1 cellular context compared by ENCODE assay signal in the genomic region with DNA sequence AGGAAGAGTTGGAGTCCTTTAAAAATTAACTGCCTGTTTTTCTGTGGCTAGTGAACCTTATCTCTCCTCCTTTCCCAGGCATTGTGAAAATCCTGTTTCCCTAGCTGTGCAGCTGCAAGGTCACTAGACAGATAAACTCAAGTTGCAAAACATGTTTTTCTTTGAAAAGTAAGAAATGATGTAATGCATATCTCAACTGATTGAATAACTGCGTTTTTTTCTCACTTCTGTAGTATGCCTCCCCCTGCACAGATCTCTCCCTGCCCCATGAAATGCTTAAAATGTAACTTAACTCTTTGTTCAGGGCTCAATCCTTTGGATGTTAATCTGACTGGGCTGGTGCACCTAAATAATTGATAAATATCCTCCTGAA.
TF ChIP-seq lines count a peak whose summit lies in the region.

No MANE protein-coding gene starts in this region.

TF ChIP-seq in HepG2, 621 proteins besides CTCF, POLR2A, EP300 and RAD21 (continued from another document and continues in another):
- TF ChIP-seq, protein P1, sequence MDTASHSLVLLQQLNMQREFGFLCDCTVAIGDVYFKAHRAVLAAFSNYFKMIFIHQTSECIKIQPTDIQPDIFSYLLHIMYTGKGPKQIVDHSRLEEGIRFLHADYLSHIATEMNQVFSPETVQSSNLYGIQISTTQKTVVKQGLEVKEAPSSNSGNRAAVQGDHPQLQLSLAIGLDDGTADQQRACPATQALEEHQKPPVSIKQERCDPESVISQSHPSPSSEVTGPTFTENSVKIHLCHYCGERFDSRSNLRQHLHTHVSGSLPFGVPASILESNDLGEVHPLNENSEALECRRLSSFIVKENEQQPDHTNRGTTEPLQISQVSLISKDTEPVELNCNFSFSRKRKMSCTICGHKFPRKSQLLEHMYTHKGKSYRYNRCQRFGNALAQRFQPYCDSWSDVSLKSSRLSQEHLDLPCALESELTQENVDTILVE (CRISPR knock-in tag; IDR thresholded peaks at IDR 0.05): peak; percentile 56; the same call in 1 of the 2 replicates
- TF ChIP-seq SNAPC2 (CRISPR knock-in tag; IDR thresholded peaks at IDR 0.05) (peak; percentile 62; the same call in 1 of the 2 replicates), SUZ12 (IDR thresholded peaks at IDR 0.05; ENCODE audit: low read depth, low read length) (no peak), SIX4 (CRISPR knock-in tag; IDR thresholded peaks at IDR 0.05) (peak; percentile 69; the same call in 1 of the 2 replicates), ZSCAN31 (CRISPR knock-in tag; IDR thresholded peaks at IDR 0.05; ENCODE audit: low read depth) (peak; percentile 74; the same call in 1 of the 2 replicates), REPIN1 (CRISPR knock-in tag; IDR thresholded peaks at IDR 0.05; ENCODE audit: borderline replicate concordance, low read depth) (peak; percentile 46; the same call in 1 of the 2 replicates), NR1H2 (CRISPR knock-in tag; IDR thresholded peaks at IDR 0.05; ENCODE audit: borderline replicate concordance, low read depth) (no peak), NCOA2 (CRISPR knock-in tag; IDR thresholded peaks at IDR 0.05) (peak; percentile 97), ZSCAN30 (CRISPR knock-in tag; IDR thresholded peaks at IDR 0.05) (no peak), ASH2L (IDR thresholded peaks at IDR 0.05; ENCODE audit: insufficient read length, low read depth, low read length) (peak; percentile 44), ZNF772 (CRISPR knock-in tag; IDR thresholded peaks at IDR 0.05) (peak; percentile 76), ZBTB38 (CRISPR knock-in tag; IDR thresholded peaks at IDR 0.05) (no peak), ZNF546 (CRISPR knock-in tag; conservative IDR thresholded peaks at IDR 0.05) (no peak), ZNF768 (CRISPR knock-in tag; IDR thresholded peaks at IDR 0.05) (no peak), TBX2 (CRISPR knock-in tag; IDR thresholded peaks at IDR 0.05; ENCODE audit: borderline replicate concordance) (peak; percentile 91), ZNF510 (CRISPR knock-in tag; IDR thresholded peaks at IDR 0.05; ENCODE audit: low read depth) (no peak), MEIS1 (CRISPR knock-in tag; IDR thresholded peaks at IDR 0.05; ENCODE audit: borderline replicate concordance) (no peak; the same call in 1 of the 2 replicates), NR2F2 (IDR thresholded peaks at IDR 0.05; ENCODE audit: borderline replicate concordance, low read depth) (no peak), KMT2B (CRISPR knock-in tag; IDR thresholded peaks at IDR 0.05) (0 out of 2 replicates have a peak, but pooled peaks have one; percentile 18), CAMTA2 (CRISPR knock-in tag; IDR thresholded peaks at IDR 0.05; ENCODE audit: borderline replicate concordance) (no peak), ZMYM3 (CRISPR knock-in tag; IDR thresholded peaks at IDR 0.05) (peak; percentile 30; the same call in 1 of the 2 replicates), SIN3A (IDR thresholded peaks at IDR 0.05; ENCODE audit: borderline replicate concordance, low read depth, low read length) (no peak), TCF12 (IDR thresholded peaks at IDR 0.05) (no peak), TCF12 (CRISPR knock-in tag; IDR thresholded peaks at IDR 0.05) (peak; percentile 87), ZFP36 (IDR thresholded peaks at IDR 0.05; ENCODE audit: borderline replicate concordance, low read depth, low read length, partially characterized antibody) (no peak), SP2 (CRISPR knock-in tag; IDR thresholded peaks at IDR 0.05) (no peak), CREM (IDR thresholded peaks at IDR 0.05) (peak; percentile 78), CREM (CRISPR knock-in tag; IDR thresholded peaks at IDR 0.05) (no peak), GATA4 (IDR thresholded peaks at IDR 0.05; ENCODE audit: borderline replicate concordance, low read depth) (peak; percentile 94), ELF4 (CRISPR knock-in tag; IDR thresholded peaks at IDR 0.05; ENCODE audit: borderline replicate concordance) (no peak), ONECUT2 (CRISPR knock-in tag; IDR thresholded peaks at IDR 0.05) (peak; percentile 44; the same call in 1 of the 2 replicates), MAZ (IDR thresholded peaks at IDR 0.05; ENCODE audit: borderline replicate concordance, low read depth, low read length) (no peak), MAZ (CRISPR knock-in tag; IDR thresholded peaks at IDR 0.05; ENCODE audit: low read depth) (0 out of 2 replicates have a peak, but pooled peaks have one; percentile 36), FOXA3 (CRISPR knock-in tag; IDR thresholded peaks at IDR 0.05) (peak; percentile 85), HNF4G (IDR thresholded peaks at IDR 0.05; ENCODE audit: borderline replicate concordance, low read depth, low read length) (no peak), HNF4G (CRISPR knock-in tag; IDR thresholded peaks at IDR 0.05; ENCODE audit: borderline replicate concordance, low read depth) (peak; percentile 41; the same call in 1 of the 2 replicates), ZNF75D (CRISPR knock-in tag; IDR thresholded peaks at IDR 0.05; ENCODE audit: borderline replicate concordance) (no peak), ZNF33A (CRISPR knock-in tag; IDR thresholded peaks at IDR 0.05; ENCODE audit: borderline replicate concordance) (no peak), KLF16 (CRISPR knock-in tag; IDR thresholded peaks at IDR 0.05) (peak in 1 of 2 experiments; percentile 89; a peak in 2 of 4 replicates), HDAC2 (CRISPR knock-in tag; IDR thresholded peaks at IDR 0.05) (peak; percentile 80; the same call in 1 of the 2 replicates), FOXP1 (IDR thresholded peaks at IDR 0.05) (no peak), FOXP1 (CRISPR knock-in tag; IDR thresholded peaks at IDR 0.05) (peak; percentile 93), RXRB (CRISPR knock-in tag; IDR thresholded peaks at IDR 0.05; ENCODE audit: borderline replicate concordance) (peak; percentile 89), ZFP1 (CRISPR knock-in tag; IDR thresholded peaks at IDR 0.05) (peak; percentile 57; the same call in 1 of the 2 replicates)
- TF ChIP-seq, protein P2, sequence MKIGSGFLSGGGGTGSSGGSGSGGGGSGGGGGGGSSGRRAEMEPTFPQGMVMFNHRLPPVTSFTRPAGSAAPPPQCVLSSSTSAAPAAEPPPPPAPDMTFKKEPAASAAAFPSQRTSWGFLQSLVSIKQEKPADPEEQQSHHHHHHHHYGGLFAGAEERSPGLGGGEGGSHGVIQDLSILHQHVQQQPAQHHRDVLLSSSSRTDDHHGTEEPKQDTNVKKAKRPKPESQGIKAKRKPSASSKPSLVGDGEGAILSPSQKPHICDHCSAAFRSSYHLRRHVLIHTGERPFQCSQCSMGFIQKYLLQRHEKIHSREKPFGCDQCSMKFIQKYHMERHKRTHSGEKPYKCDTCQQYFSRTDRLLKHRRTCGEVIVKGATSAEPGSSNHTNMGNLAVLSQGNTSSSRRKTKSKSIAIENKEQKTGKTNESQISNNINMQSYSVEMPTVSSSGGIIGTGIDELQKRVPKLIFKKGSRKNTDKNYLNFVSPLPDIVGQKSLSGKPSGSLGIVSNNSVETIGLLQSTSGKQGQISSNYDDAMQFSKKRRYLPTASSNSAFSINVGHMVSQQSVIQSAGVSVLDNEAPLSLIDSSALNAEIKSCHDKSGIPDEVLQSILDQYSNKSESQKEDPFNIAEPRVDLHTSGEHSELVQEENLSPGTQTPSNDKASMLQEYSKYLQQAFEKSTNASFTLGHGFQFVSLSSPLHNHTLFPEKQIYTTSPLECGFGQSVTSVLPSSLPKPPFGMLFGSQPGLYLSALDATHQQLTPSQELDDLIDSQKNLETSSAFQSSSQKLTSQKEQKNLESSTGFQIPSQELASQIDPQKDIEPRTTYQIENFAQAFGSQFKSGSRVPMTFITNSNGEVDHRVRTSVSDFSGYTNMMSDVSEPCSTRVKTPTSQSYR (CRISPR knock-in tag; IDR thresholded peaks at IDR 0.05; ENCODE audit: borderline replicate concordance): peak; percentile 34; the same call in 1 of the 2 replicates
- TF ChIP-seq, protein P3, sequence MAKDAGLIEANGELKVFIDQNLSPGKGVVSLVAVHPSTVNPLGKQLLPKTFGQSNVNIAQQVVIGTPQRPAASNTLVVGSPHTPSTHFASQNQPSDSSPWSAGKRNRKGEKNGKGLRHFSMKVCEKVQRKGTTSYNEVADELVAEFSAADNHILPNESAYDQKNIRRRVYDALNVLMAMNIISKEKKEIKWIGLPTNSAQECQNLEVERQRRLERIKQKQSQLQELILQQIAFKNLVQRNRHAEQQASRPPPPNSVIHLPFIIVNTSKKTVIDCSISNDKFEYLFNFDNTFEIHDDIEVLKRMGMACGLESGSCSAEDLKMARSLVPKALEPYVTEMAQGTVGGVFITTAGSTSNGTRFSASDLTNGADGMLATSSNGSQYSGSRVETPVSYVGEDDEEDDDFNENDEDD (CRISPR knock-in tag; IDR thresholded peaks at IDR 0.05; ENCODE audit: borderline replicate concordance): no peak
- TF ChIP-seq, protein P4, sequence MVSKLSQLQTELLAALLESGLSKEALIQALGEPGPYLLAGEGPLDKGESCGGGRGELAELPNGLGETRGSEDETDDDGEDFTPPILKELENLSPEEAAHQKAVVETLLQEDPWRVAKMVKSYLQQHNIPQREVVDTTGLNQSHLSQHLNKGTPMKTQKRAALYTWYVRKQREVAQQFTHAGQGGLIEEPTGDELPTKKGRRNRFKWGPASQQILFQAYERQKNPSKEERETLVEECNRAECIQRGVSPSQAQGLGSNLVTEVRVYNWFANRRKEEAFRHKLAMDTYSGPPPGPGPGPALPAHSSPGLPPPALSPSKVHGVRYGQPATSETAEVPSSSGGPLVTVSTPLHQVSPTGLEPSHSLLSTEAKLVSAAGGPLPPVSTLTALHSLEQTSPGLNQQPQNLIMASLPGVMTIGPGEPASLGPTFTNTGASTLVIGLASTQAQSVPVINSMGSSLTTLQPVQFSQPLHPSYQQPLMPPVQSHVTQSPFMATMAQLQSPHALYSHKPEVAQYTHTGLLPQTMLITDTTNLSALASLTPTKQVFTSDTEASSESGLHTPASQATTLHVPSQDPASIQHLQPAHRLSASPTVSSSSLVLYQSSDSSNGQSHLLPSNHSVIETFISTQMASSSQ (IDR thresholded peaks at IDR 0.05; ENCODE audit: low read depth): peak; percentile 78
- TF ChIP-seq, protein P4 (CRISPR knock-in tag; IDR thresholded peaks at IDR 0.05; ENCODE audit: borderline replicate concordance): peak; percentile 92
- TF ChIP-seq, protein P5, sequence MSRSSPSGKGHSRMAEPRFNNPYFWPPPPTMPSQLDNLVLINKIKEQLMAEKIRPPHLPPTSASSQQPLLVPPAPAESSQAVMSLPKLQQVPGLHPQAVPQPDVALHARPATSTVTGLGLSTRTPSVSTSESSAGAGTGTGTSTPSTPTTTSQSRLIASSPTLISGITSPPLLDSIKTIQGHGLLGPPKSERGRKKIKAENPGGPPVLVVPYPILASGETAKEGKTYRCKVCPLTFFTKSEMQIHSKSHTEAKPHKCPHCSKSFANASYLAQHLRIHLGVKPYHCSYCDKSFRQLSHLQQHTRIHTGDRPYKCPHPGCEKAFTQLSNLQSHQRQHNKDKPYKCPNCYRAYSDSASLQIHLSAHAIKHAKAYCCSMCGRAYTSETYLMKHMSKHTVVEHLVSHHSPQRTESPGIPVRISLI (CRISPR knock-in tag; IDR thresholded peaks at IDR 0.05; ENCODE audit: borderline replicate concordance): peak; percentile 97
- TF ChIP-seq, protein P6, sequence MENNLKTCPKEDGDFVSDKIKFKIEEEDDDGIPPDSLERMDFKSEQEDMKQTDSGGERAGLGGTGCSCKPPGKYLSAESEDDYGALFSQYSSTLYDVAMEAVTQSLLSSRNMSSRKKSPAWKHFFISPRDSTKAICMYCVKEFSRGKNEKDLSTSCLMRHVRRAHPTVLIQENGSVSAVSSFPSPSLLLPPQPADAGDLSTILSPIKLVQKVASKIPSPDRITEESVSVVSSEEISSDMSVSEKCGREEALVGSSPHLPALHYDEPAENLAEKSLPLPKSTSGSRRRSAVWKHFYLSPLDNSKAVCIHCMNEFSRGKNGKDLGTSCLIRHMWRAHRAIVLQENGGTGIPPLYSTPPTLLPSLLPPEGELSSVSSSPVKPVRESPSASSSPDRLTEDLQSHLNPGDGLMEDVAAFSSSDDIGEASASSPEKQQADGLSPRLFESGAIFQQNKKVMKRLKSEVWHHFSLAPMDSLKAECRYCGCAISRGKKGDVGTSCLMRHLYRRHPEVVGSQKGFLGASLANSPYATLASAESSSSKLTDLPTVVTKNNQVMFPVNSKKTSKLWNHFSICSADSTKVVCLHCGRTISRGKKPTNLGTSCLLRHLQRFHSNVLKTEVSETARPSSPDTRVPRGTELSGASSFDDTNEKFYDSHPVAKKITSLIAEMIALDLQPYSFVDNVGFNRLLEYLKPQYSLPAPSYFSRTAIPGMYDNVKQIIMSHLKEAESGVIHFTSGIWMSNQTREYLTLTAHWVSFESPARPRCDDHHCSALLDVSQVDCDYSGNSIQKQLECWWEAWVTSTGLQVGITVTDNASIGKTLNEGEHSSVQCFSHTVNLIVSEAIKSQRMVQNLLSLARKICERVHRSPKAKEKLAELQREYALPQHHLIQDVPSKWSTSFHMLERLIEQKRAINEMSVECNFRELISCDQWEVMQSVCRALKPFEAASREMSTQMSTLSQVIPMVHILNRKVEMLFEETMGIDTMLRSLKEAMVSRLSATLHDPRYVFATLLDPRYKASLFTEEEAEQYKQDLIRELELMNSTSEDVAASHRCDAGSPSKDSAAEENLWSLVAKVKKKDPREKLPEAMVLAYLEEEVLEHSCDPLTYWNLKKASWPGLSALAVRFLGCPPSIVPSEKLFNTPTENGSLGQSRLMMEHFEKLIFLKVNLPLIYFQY (CRISPR knock-in tag; IDR thresholded peaks at IDR 0.05; ENCODE audit: borderline replicate concordance): no peak
- TF ChIP-seq, protein P7, sequence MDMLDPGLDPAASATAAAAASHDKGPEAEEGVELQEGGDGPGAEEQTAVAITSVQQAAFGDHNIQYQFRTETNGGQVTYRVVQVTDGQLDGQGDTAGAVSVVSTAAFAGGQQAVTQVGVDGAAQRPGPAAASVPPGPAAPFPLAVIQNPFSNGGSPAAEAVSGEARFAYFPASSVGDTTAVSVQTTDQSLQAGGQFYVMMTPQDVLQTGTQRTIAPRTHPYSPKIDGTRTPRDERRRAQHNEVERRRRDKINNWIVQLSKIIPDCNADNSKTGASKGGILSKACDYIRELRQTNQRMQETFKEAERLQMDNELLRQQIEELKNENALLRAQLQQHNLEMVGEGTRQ (IDR thresholded peaks at IDR 0.05; ENCODE audit: low read depth, low read length): no peak
- TF ChIP-seq, protein P7 (CRISPR knock-in tag; IDR thresholded peaks at IDR 0.05; ENCODE audit: borderline replicate concordance): no peak
